In genomic region chr16:81035975-81036750, GRCh38 we compare ENCODE assay signal across 9 cellular contexts. TPM values are rescaled to one million over a fixed set of nuclear protein-coding genes. Genes with fewer than 3 reads are reported as not detected.
A peak's percentile ranks its signal among the peaks of the same experiment; 100 is the strongest.
DNase-seq lines count a peak whose midpoint lies in the region; ATAC-seq, FAIRE-seq and TF ChIP-seq lines count a peak whose summit lies in the region.
"Had no signal": no experiment of that assay in that cellular context is flagged by ENCODE, and none has a peak within 500 bp of the region (broad histone marks: within the 10 kb centered on the region; RNA-seq: fewer than 3 reads in every experiment).

No MANE protein-coding gene starts in this region.

- H3K27ac ChIP-seq in breast epithelium (peak overlapping the region; percentile 68 to 88), keratinocyte (ENCODE audit: control insufficient read depth, insufficient read depth, low read length) (peak overlapping the region; percentile 74)

- dilution Hi-C loops in keratinocyte (cut with MboI; ENCODE audit: extremely low pct_ligation_motif_present, low sequenced_read_pairs): no loop called here

- H3K4me1 Mint-ChIP-seq in T-cell: peaks cover 29 to 45% (median 32%) of the 10 kb centered on the region in 3 donors

- no peaks in the 10 kb centered on the region for H3K9me1 ChIP-seq in keratinocyte (ENCODE audit: control insufficient read depth, extremely low read depth, insufficient read depth, low read length)

- peak overlapping the region; percentile 82 for H3K9ac ChIP-seq in keratinocyte (ENCODE audit: control insufficient read depth, extremely low read depth, insufficient read depth, low read length)

- H3K79me2 ChIP-seq in keratinocyte (ENCODE audit: control insufficient read depth, insufficient read depth, low read length): peaks cover 31% of the 10 kb centered on the region

- DNase-seq in AG08396 (ENCODE audit: low spot score) (peak; percentile 63), T-cell (peak in 23 of 34 experiments; percentile 2 to 50 (median 21)), breast epithelium (ENCODE audit: low spot score in 2 of 2) (no peak), keratinocyte (ENCODE audit: low read depth, low spot score) (no peak)
- DNase-seq in stimulated activated CD4-positive, alpha-beta T cell treated with anti-CD3 and anti-CD28 coated beads, Interleukin-15, amount 100 ng/mL, for 24 hours: peak; percentile 62

- H3K4me3 ChIP-seq in breast epithelium (peak overlapping the region; percentile 75 to 92 (median 83)), keratinocyte (ENCODE audit: control insufficient read depth in 2 of 3, extremely low read depth in 1 of 3, insufficient read depth in 2 of 3, low read depth in 1 of 3, low read length in 3 of 3) (peak overlapping the region; percentile 74 to 89 (median 88))

- intact Hi-C loops in breast epithelium (cut with DNase I; ENCODE audit: low total_unique reads): no loop called here

- H3K27me3 Mint-ChIP-seq in T-cell: no peaks in the 10 kb centered on the region

- peak overlapping the region; percentile 8 to 55 for H3K27ac Mint-ChIP-seq in T-cell

- no peak for FAIRE-seq in keratinocyte (lab: Jason Lieb, UNC)

- POLR2A ChIA-PET in T-cell (lab: Charles Lee): interaction anchor here in 1 of 2 donors (0.6 kb wide), 3 partner anchors 19 to 1133 kb away, joined by 3 to 6 read pairs (median 4); no protein-coding TSS in a partner anchor

- H2AFZ ChIP-seq in keratinocyte (ENCODE audit: control insufficient read depth, low read length): peak overlapping the region; percentile 50

- H3K4me1 ChIP-seq in breast epithelium (no peaks in the 10 kb centered on the region), keratinocyte (ENCODE audit: control insufficient read depth, extremely low read depth, insufficient read depth, low read length) (peaks cover 12% of the 10 kb centered on the region)

- no peaks in the 10 kb centered on the region for H3K9me3 Mint-ChIP-seq in T-cell

- TF ChIP-seq CTCF in breast epithelium (IDR thresholded peaks at IDR 0.05) (no peak), keratinocyte (optimal IDR thresholded peaks at IDR 0.05 in 1 of 3, IDR thresholded peaks at IDR 0.05 in 1 of 3, conservative IDR thresholded peaks at IDR 0.05 in 1 of 3; ENCODE audit: extremely low read depth in 1 of 3, insufficient read depth in 2 of 3, low read length in 3 of 3) (no peak)

- ATAC-seq in GM19035 (IDR thresholded peaks at IDR 0.05; ENCODE audit: unreplicated experiment): peak; percentile 49
- ATAC-seq in HG03175 (IDR thresholded peaks at IDR 0.05; ENCODE audit: unreplicated experiment): peak; percentile 49
- ATAC-seq in T-cell (replicated peaks in 1 of 4): peak; percentile 62 to 73 (median 68)
- no peak for ATAC-seq in HG03378 (IDR thresholded peaks at IDR 0.05; ENCODE audit: unreplicated experiment)

- H3K4me3 Mint-ChIP-seq in T-cell: peak overlapping the region; percentile 82 to 83 (median 83)

- CTCF ChIA-PET in T-cell (lab: Charles Lee): interaction anchor here (0.5 to 3.3 kb wide), 17 partner anchors 19 to 65 kb away, joined by 3 to 35 read pairs (median 4); partner anchors contain the start of genes C16orf46 (in 2 of the 2), CENPN (in 1 of the 2) and CMC2 (in 1 of the 2)

- H3K36me3 Mint-ChIP-seq in T-cell: peaks cover 8% of the 10 kb centered on the region

- H3K9me3 ChIP-seq in breast epithelium (no peaks in the 10 kb centered on the region), keratinocyte (ENCODE audit: control insufficient read depth, low read depth, low read length) (no peaks in the 10 kb centered on the region)

- no peaks in the 10 kb centered on the region for H3K36me3 ChIP-seq in breast epithelium
- H3K36me3 ChIP-seq in keratinocyte (ENCODE audit: control insufficient read depth in 2 of 2, extremely low read depth in 1 of 2, insufficient read depth in 2 of 2, low read length in 2 of 2): peaks cover 0 to 3% of the 10 kb centered on the region in 2 experiments

- H3K4me2 ChIP-seq in keratinocyte (ENCODE audit: control insufficient read depth, extremely low read depth, insufficient read depth, low read depth, low read length): peak overlapping the region; percentile 97

- H3K27me3 ChIP-seq in breast epithelium: no peaks in the 10 kb centered on the region
- H3K27me3 ChIP-seq in keratinocyte (ENCODE audit: control insufficient read depth, extremely low read depth, insufficient read depth, low read length): no peaks in the 10 kb centered on the region

- no peaks in the 10 kb centered on the region for H4K20me1 ChIP-seq in keratinocyte (ENCODE audit: control insufficient read depth, extremely low read depth, insufficient read depth, low read length)

- TF ChIP-seq POLR2A in breast epithelium (IDR thresholded peaks at IDR 0.05): no peak

RNA-seq across cellular contexts. Expression of gene ATMIN, which starts 0.5 kb away (rescaled TPM):
- total RNA-seq in T-cell (10 to 100 TPM; 30.2 to 36.2 (median 31.8) TPM), breast epithelium (10 to 100 TPM; 37.4 to 54.9 (median 42.6) TPM)
- 29.9 to 32.0 TPM (median 31.2 TPM) in 3 replicates for polyA plus RNA-seq in keratinocyte
- 125 TPM for polyA plus RNA-seq in keratinocyte (2011; ENCODE audit: low read depth)
- 22.2 and 44.5 TPM in 2 replicates for polyA plus RNA-seq in keratinocyte (2011; cell fraction: cytosol; rRNA removed)
- polyA plus RNA-seq in keratinocyte (2011; cell fraction: nucleus; rRNA removed): 16.1 and 17.4 TPM in 2 replicates
- polyA plus RNA-seq in keratinocyte (2012; ENCODE audit: low replicate concordance): 21.9 and 29.4 TPM in 2 replicates
- 16.7 to 41.3 TPM (median 39.4 TPM) in 3 replicates for polyA minus RNA-seq in keratinocyte
- 33.8 TPM for polyA minus RNA-seq in keratinocyte (2011; cell fraction: cytosol; rRNA and poly(A)+ RNA removed)
- polyA minus RNA-seq in keratinocyte (2011; cell fraction: nucleus; rRNA and poly(A)+ RNA removed): 10.3 and 23.6 TPM in 2 replicates

RNA-seq across cellular contexts. Expression of gene CENPN, which starts 29.1 kb away (rescaled TPM):
- total RNA-seq in T-cell (1 to 10 TPM; 1.3 to 9.0 (median 2.8) TPM), breast epithelium (1 to 10 TPM; 3.9 to 9.7 (median 8.2) TPM)
- polyA plus RNA-seq in keratinocyte: 9.3 to 40.9 TPM (median 29.2 TPM) in 3 replicates
- polyA plus RNA-seq in keratinocyte (2011; ENCODE audit: low read depth): 2.0 TPM
- polyA plus RNA-seq in keratinocyte (2011; cell fraction: cytosol; rRNA removed): 11.7 and 30.3 TPM in 2 replicates
- polyA plus RNA-seq in keratinocyte (2011; cell fraction: nucleus; rRNA removed): 7.5 and 8.1 TPM in 2 replicates
- 8.4 and 31.7 TPM in 2 replicates for polyA plus RNA-seq in keratinocyte (2012; ENCODE audit: low replicate concordance)
- polyA minus RNA-seq in keratinocyte: 8.6 to 18.6 TPM (median 14.8 TPM) in 3 replicates
- polyA minus RNA-seq in keratinocyte (2011; cell fraction: cytosol; rRNA and poly(A)+ RNA removed): 12.3 TPM
- 7.1 and 8.8 TPM in 2 replicates for polyA minus RNA-seq in keratinocyte (2011; cell fraction: nucleus; rRNA and poly(A)+ RNA removed)

RNA-seq across cellular contexts. Expression of gene CMC2, which starts 29.5 kb away (rescaled TPM):
- total RNA-seq in T-cell (10 to 100 TPM; 29.9 to 56.1 (median 38.1) TPM), breast epithelium (10 to 100 TPM; 27.5 to 38.5 (median 31.5) TPM)
- 82.4 to 92.2 TPM (median 91.8 TPM) in 3 replicates for polyA plus RNA-seq in keratinocyte
- 101 TPM for polyA plus RNA-seq in keratinocyte (2011; ENCODE audit: low read depth)
- polyA plus RNA-seq in keratinocyte (2011; cell fraction: cytosol; rRNA removed): 80.9 and 85.1 TPM in 2 replicates
- 30.8 and 32.9 TPM in 2 replicates for polyA plus RNA-seq in keratinocyte (2011; cell fraction: nucleus; rRNA removed)
- polyA plus RNA-seq in keratinocyte (2012; ENCODE audit: low replicate concordance): 93.6 and 97.8 TPM in 2 replicates
- 12.5 to 29.6 TPM (median 17.9 TPM) in 3 replicates for polyA minus RNA-seq in keratinocyte
- polyA minus RNA-seq in keratinocyte (2011; cell fraction: cytosol; rRNA and poly(A)+ RNA removed): 24.2 TPM
- 15.8 and 23.4 TPM in 2 replicates for polyA minus RNA-seq in keratinocyte (2011; cell fraction: nucleus; rRNA and poly(A)+ RNA removed)

RNA-seq across cellular contexts. Expression of gene C16orf46, which starts 40.9 kb away (rescaled TPM):
- total RNA-seq in T-cell: under 1 TPM in 4 of 5 donors, not detected in 1; 0.26 to 0.96 (median 0.36) TPM
- 1 to 10 TPM in 2 of 3 donors, under 1 TPM in 1; 0.64 to 4.3 (median 3.4) TPM for total RNA-seq in breast epithelium
- 0.18 to 0.80 TPM (median 0.30 TPM) in 3 replicates for polyA plus RNA-seq in keratinocyte
- polyA plus RNA-seq in keratinocyte (2011; ENCODE audit: low read depth): 0.65 TPM
- polyA plus RNA-seq in keratinocyte (2011; cell fraction: cytosol; rRNA removed): 0.38 and 0.56 TPM in 2 replicates
- polyA plus RNA-seq in keratinocyte (2011; cell fraction: nucleus; rRNA removed): 1.7 TPM in 2 replicates
- polyA plus RNA-seq in keratinocyte (2012; ENCODE audit: low replicate concordance): 0.18 and 0.44 TPM in 2 replicates
- polyA minus RNA-seq in keratinocyte: 0.35 to 0.66 TPM in 2 of 3 replicates, not detected in the other
- not detected for polyA minus RNA-seq in keratinocyte (2011; cell fraction: cytosol; rRNA and poly(A)+ RNA removed)
- polyA minus RNA-seq in keratinocyte (2011; cell fraction: nucleus; rRNA and poly(A)+ RNA removed): 1.2 TPM in 1 of 2 replicates, not detected in the other
- total RNA-seq: HT1080 had no signal

Comparison
In these comparisons a context has a peak if more than half of its experiments do, and no peak if none do; other contexts are left out.
1. DNase-seq: peak in AG08396 (single experiment), T-cell (23 of 34) and stimulated activated CD4-positive, alpha-beta T cell treated with anti-CD3 and anti-CD28 coated beads, Interleukin-15, amount 100 ng/mL, for 24 hours (single experiment); none in breast epithelium (0 of 2) and keratinocyte (single experiment).